Comparison of ENCODE assay signal across 9 cellular contexts in the genomic region with DNA sequence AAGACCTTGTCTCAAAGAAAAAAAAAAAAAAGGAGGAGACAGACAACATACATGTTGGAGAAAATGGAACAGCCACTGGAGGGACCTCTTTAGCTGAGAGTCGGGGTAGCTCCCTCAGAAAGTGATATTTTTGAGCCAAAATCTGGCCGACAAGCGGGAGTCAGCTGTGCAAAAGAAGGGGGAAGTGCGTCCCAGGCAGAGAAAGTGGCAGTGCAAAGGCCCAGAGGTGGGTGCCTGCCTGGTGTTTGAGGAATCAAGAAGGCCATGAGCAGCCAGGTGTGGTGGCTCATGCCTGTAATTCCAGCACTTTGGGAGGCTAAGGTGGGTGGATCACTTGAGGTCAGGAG. TPM values are rescaled to one million over a fixed set of nuclear protein-coding genes. Genes with fewer than 3 reads are reported as not detected.
A peak's percentile ranks its signal among the peaks of the same experiment; 100 is the strongest.
DNase-seq lines count a peak whose midpoint lies in the region; ATAC-seq and TF ChIP-seq lines count a peak whose summit lies in the region.
"Had no signal": no experiment of that assay in that cellular context is flagged by ENCODE, and none has a peak within 500 bp of the region (broad histone marks: within the 10 kb centered on the region; RNA-seq: fewer than 3 reads in every experiment).

No MANE protein-coding gene starts in this region.

- H3K4me3 Mint-ChIP-seq in brain (peak overlapping the region in 4 of 5 experiments; percentile 75 to 85 (median 80)), neural crest cell (peak overlapping the region; percentile 87)

- H3K4me1 Mint-ChIP-seq in brain: peaks cover 30% of the 10 kb centered on the region
- peaks cover 23% of the 10 kb centered on the region for H3K4me1 Mint-ChIP-seq in neural crest cell

- ATAC-seq in GM19463 (IDR thresholded peaks at IDR 0.05; ENCODE audit: unreplicated experiment) (no peak), GM19023 (IDR thresholded peaks at IDR 0.05; ENCODE audit: unreplicated experiment) (no peak)

- DNase-seq in NCI-H748 (lab: John Stamatoyannopoulos, UW; ENCODE audit: unreplicated experiment): peak; percentile 17
- DNase-seq in NCI-H748 treated with DMSO at 0.1 percent for 48 hours (lab: John Stamatoyannopoulos, UW): no peak
- DNase-seq in Kasumi-1 (lab: John Stamatoyannopoulos, UW): peak; percentile 70 to 76
- no peak for DNase-seq in neural crest cell (ENCODE audit: low read depth, low spot score)
- DNase-seq in T1000 (lab: John Stamatoyannopoulos, UW): no peak
- DNase-seq: stimulated activated CD4-positive, alpha-beta T cell treated with anti-CD3 and anti-CD28 coated beads, Interleukin-4, amount 100 ng/mL, for 4 hours had no signal

- H3K36me3 Mint-ChIP-seq in brain (no peaks in the 10 kb centered on the region), neural crest cell (ENCODE audit: low read depth) (no peaks in the 10 kb centered on the region)

- H3K27ac Mint-ChIP-seq in brain (peak overlapping the region; percentile 75 to 94 (median 88)), neural crest cell (ENCODE audit: unreplicated experiment) (no peak overlapping the region)

- H3K9me3 Mint-ChIP-seq in brain: peaks cover 0 to 2% (median 0%) of the 10 kb centered on the region in 5 experiments
- H3K9me3 Mint-ChIP-seq in neural crest cell: no peaks in the 10 kb centered on the region

- no peaks in the 10 kb centered on the region for H3K27me3 Mint-ChIP-seq in brain
- H3K27me3 Mint-ChIP-seq in neural crest cell (ENCODE audit: low read depth): no peaks in the 10 kb centered on the region

- TF ChIP-seq CTCF in brain (conservative IDR thresholded peaks at IDR 0.05) (peak in 1 of 2 experiments; percentile 15), neural crest cell (conservative IDR thresholded peaks at IDR 0.05) (peak; percentile 23)

RNA-seq across cellular contexts. Expression of a gene that starts 6.1 kb away (rescaled TPM):
- polyA plus RNA-seq in brain (ENCODE audit: insufficient read depth, low read depth, low replicate concordance): 29.1 TPM
- 52.6 and 54.1 TPM in 2 replicates for total RNA-seq in neural crest cell

RNA-seq across cellular contexts. Expression of a gene that starts 19.8 kb away (rescaled TPM):
- not detected for polyA plus RNA-seq in brain (ENCODE audit: insufficient read depth, low read depth, low replicate concordance)
- total RNA-seq in neural crest cell: 2,478 and 3,042 TPM in 2 replicates

Comparison
In these comparisons a context has a peak if more than half of its experiments do, and no peak if none do; other contexts are left out.
1. DNase-seq: peak in NCI-H748 (single experiment) and Kasumi-1 (2 of 2); none in NCI-H748 treated with DMSO at 0.1 percent for 48 hours (single experiment), neural crest cell (single experiment) and T1000 (single experiment).